ENCODE assay signal across 31 cellular contexts in genomic region chr5:128877476-128877875, GRCh38.
"Had no signal": no experiment of that assay in that cellular context is flagged by ENCODE, and none has a peak within 500 bp of the region (broad histone marks: within the 10 kb centered on the region; RNA-seq: fewer than 3 reads in every experiment).

No MANE protein-coding gene starts in this region.

- H3K4me3 Mint-ChIP-seq: activated CD4-positive, alpha-beta memory T cell treated with anti-CD3 and anti-CD28 coated beads for 36 hours; activated CD4-positive, alpha-beta T cell treated with anti-CD3 and anti-CD28 coated beads for 36 hours; activated CD4-positive, alpha-beta T cell treated with anti-CD3 and anti-CD28 coated beads, Interleukin-2, amount 10 ng/mL, durations not matched to agents 24 days and 14 days; activated naive CD4-positive, alpha-beta T cell treated with anti-CD3 and anti-CD28 coated beads, Interleukin-2, amount 10 ng/mL, durations not matched to agents 7 days and 5 days; activated naive CD8-positive, alpha-beta T cell treated with anti-CD3 and anti-CD28 coated beads, Interleukin-2, amount 10 ng/mL, durations not matched to agents 7 days and 5 days; activated T-cell treated with anti-CD3 and anti-CD28 coated beads, Interleukin-2, amount 50 U/mL, for 24 hours; activated T-cell treated with anti-CD3 and anti-CD28 coated beads, Interleukin-2, amount 50 U/mL, for 72 hours; brain; central memory CD8-positive, alpha-beta T cell; dendritic cell treated with granulocyte-macrophage colony-stimulating factor and Interleukin-4, amounts not matched to agents 40 ng/mL and 50 ng/mL, for 4 days; endodermal cell; T-cell; T-helper 1 cell treated with Interleukin-12 subunit alpha and Interleukin-12 subunit beta and Interleukin-4 antibody, amounts not matched to agents 30 μg/mL and 1 μg/mL, for 36 hours; T-helper 2 cell treated with Interferon-gamma antibody and Interleukin-4, amounts not matched to agents 5 μg/mL and 100 μg/mL, for 36 hours had no signal

- H3K4me1 Mint-ChIP-seq: activated CD4-positive, alpha-beta T cell treated with anti-CD3 and anti-CD28 coated beads for 36 hours; activated CD4-positive, alpha-beta T cell treated with anti-CD3 and anti-CD28 coated beads, Interleukin-2, amount 10 ng/mL, durations not matched to agents 24 days and 14 days; activated naive CD4-positive, alpha-beta T cell treated with anti-CD3 and anti-CD28 coated beads, Interleukin-2, amount 10 ng/mL, durations not matched to agents 7 days and 5 days; activated naive CD8-positive, alpha-beta T cell treated with anti-CD3 and anti-CD28 coated beads, Interleukin-2, amount 10 ng/mL, durations not matched to agents 7 days and 5 days; brain; central memory CD8-positive, alpha-beta T cell; T-cell had no signal

- H3K27me3 Mint-ChIP-seq: activated CD4-positive, alpha-beta T cell treated with anti-CD3 and anti-CD28 coated beads, Interleukin-2, amount 10 ng/mL, durations not matched to agents 24 days and 14 days; activated naive CD4-positive, alpha-beta T cell treated with anti-CD3 and anti-CD28 coated beads, Interleukin-2, amount 10 ng/mL, durations not matched to agents 7 days and 5 days; activated T-cell treated with anti-CD3 and anti-CD28 coated beads, Interleukin-2, amount 50 U/mL, for 24 hours; dendritic cell treated with granulocyte-macrophage colony-stimulating factor and Interleukin-4, amounts not matched to agents 40 ng/mL and 50 ng/mL, for 4 days had no signal

- H3K27me3 ChIP-seq: ascending aorta, breast epithelium had no signal

- DNase-seq: activated CD4-positive, alpha-beta memory T cell treated with anti-CD3 and anti-CD28 coated beads for 36 hours; activated CD4-positive, alpha-beta T cell treated with anti-CD3 and anti-CD28 coated beads for 36 hours; activated CD4-positive, alpha-beta T cell treated with anti-CD3 and anti-CD28 coated beads, Interleukin-2, amount 10 ng/mL, durations not matched to agents 24 days and 14 days; activated CD4-positive, CD25-positive, alpha-beta regulatory T cell; activated CD4-positive, CD25-positive, alpha-beta regulatory T cell treated with anti-CD3 and anti-CD28 coated beads, Interleukin-2, amount 50 U/mL, for 72 hours; activated CD8-positive, alpha-beta memory T cell treated with anti-CD3 and anti-CD28 coated beads, Interleukin-2, amount 50 U/mL, for 48 hours; activated gamma-delta T cell; activated naive CD4-positive, alpha-beta T cell; activated naive CD4-positive, alpha-beta T cell treated with anti-CD3 and anti-CD28 coated beads, Interleukin-2, amount 10 ng/mL, durations not matched to agents 7 days and 5 days; activated naive CD8-positive, alpha-beta T cell treated with anti-CD3 and anti-CD28 coated beads, Interleukin-2, amount 10 ng/mL, durations not matched to agents 7 days and 5 days; activated T-cell treated with anti-CD3 and anti-CD28 coated beads for 4 hours; activated T-cell treated with anti-CD3 and anti-CD28 coated beads, Interleukin-2, amount 50 U/mL, for 24 hours; activated T-cell treated with anti-CD3 and anti-CD28 coated beads, Interleukin-2, amount 50 U/mL, for 72 hours; dorsolateral prefrontal cortex; effector memory CD4-positive, alpha-beta T cell; foreskin fibroblast; head of caudate nucleus; T-cell; T1000; WERI-Rb-1 had no signal

- H3K36me3 ChIP-seq: ascending aorta, breast epithelium, WERI-Rb-1 had no signal

- ATAC-seq: activated CD4-positive, alpha-beta T cell treated with anti-CD3 and anti-CD28 coated beads for 36 hours; activated naive CD4-positive, alpha-beta T cell treated with anti-CD3 and anti-CD28 coated beads, Interleukin-2, amount 50 U/mL, for 72 hours; activated T-cell treated with anti-CD3 and anti-CD28 coated beads, Interleukin-2, amount 50 U/mL, for 72 hours; esophagus mucosa; T-cell had no signal

- H3K4me1 ChIP-seq: ascending aorta, breast epithelium had no signal

- H3K27ac ChIP-seq: ascending aorta, breast epithelium, coronary artery, dorsolateral prefrontal cortex, WERI-Rb-1 had no signal

- H3K9me3 ChIP-seq: ascending aorta, breast epithelium had no signal

- H3K4me3 ChIP-seq: ascending aorta, breast epithelium, coronary artery, dorsolateral prefrontal cortex had no signal

- H3K27ac Mint-ChIP-seq: activated CD4-positive, alpha-beta memory T cell treated with anti-CD3 and anti-CD28 coated beads for 36 hours; activated CD4-positive, alpha-beta T cell treated with anti-CD3 and anti-CD28 coated beads for 36 hours; activated CD4-positive, alpha-beta T cell treated with anti-CD3 and anti-CD28 coated beads, Interleukin-2, amount 10 ng/mL, durations not matched to agents 24 days and 14 days; activated naive CD4-positive, alpha-beta T cell treated with anti-CD3 and anti-CD28 coated beads, Interleukin-2, amount 10 ng/mL, durations not matched to agents 7 days and 5 days; activated naive CD4-positive, alpha-beta T cell treated with anti-CD3 and anti-CD28 coated beads, Interleukin-2, amount 50 U/mL, for 72 hours; activated naive CD8-positive, alpha-beta T cell treated with anti-CD3 and anti-CD28 coated beads, Interleukin-2, amount 10 ng/mL, durations not matched to agents 7 days and 5 days; activated T-cell treated with anti-CD3 and anti-CD28 coated beads, Interleukin-2, amount 50 U/mL, for 24 hours; activated T-cell treated with anti-CD3 and anti-CD28 coated beads, Interleukin-2, amount 50 U/mL, for 72 hours; brain; dendritic cell treated with granulocyte-macrophage colony-stimulating factor and Interleukin-4, amounts not matched to agents 40 ng/mL and 50 ng/mL, for 4 days; endodermal cell; T-cell; T-helper 1 cell treated with Interleukin-12 subunit alpha and Interleukin-12 subunit beta and Interleukin-4 antibody, amounts not matched to agents 30 μg/mL and 1 μg/mL, for 36 hours; T-helper 2 cell treated with Interferon-gamma antibody and Interleukin-4, amounts not matched to agents 5 μg/mL and 100 μg/mL, for 36 hours had no signal

- H3K36me3 Mint-ChIP-seq: activated CD4-positive, alpha-beta memory T cell treated with anti-CD3 and anti-CD28 coated beads for 36 hours; activated naive CD4-positive, alpha-beta T cell treated with anti-CD3 and anti-CD28 coated beads, Interleukin-2, amount 10 ng/mL, durations not matched to agents 7 days and 5 days; activated naive CD8-positive, alpha-beta T cell treated with anti-CD3 and anti-CD28 coated beads, Interleukin-2, amount 10 ng/mL, durations not matched to agents 7 days and 5 days; brain; T-cell had no signal

- H3K9me3 Mint-ChIP-seq: activated CD4-positive, alpha-beta memory T cell treated with anti-CD3 and anti-CD28 coated beads for 36 hours; activated CD4-positive, alpha-beta T cell treated with anti-CD3 and anti-CD28 coated beads, Interleukin-2, amount 10 ng/mL, durations not matched to agents 24 days and 14 days; activated naive CD4-positive, alpha-beta T cell treated with anti-CD3 and anti-CD28 coated beads, Interleukin-2, amount 10 ng/mL, durations not matched to agents 7 days and 5 days; activated naive CD4-positive, alpha-beta T cell treated with anti-CD3 and anti-CD28 coated beads, Interleukin-2, amount 50 U/mL, for 72 hours; activated naive CD8-positive, alpha-beta T cell treated with anti-CD3 and anti-CD28 coated beads, Interleukin-2, amount 10 ng/mL, durations not matched to agents 7 days and 5 days; activated T-cell treated with anti-CD3 and anti-CD28 coated beads, Interleukin-2, amount 50 U/mL, for 24 hours; brain; central memory CD8-positive, alpha-beta T cell; endodermal cell; T-cell; T-helper 1 cell treated with Interleukin-12 subunit alpha and Interleukin-12 subunit beta and Interleukin-4 antibody, amounts not matched to agents 30 μg/mL and 1 μg/mL, for 36 hours; T-helper 2 cell treated with Interferon-gamma antibody and Interleukin-4, amounts not matched to agents 5 μg/mL and 100 μg/mL, for 36 hours had no signal
